Comparison of ENCODE assay signal across 17 cellular contexts in genomic region chr20:8851446-8851845, GRCh38.
DNase-seq lines count a peak whose midpoint lies in the region; ATAC-seq, FAIRE-seq and TF ChIP-seq lines count a peak whose summit lies in the region.
"Had no signal": no experiment of that assay in that cellular context is flagged by ENCODE, and none has a peak within 500 bp of the region (broad histone marks: within the 10 kb centered on the region; RNA-seq: fewer than 3 reads in every experiment).

No MANE protein-coding gene starts in this region.

- intact Hi-C loops in endothelial cell of umbilical vein (cut with micrococcal nuclease), result loop anchor here (5.0 to 10.0 kb wide), 2 partner anchors 216 to 323 kb away; partner anchors contain the start of gene PLCB4

- H3K27me3 ChIP-seq in SK-N-SH (ENCODE audit: insufficient read depth) (no peaks in the 10 kb centered on the region), endothelial cell of umbilical vein (ENCODE audit: control insufficient read depth in 2 of 2, insufficient read depth in 2 of 2, low read length in 2 of 2) (no peaks in the 10 kb centered on the region)
- H3K27me3 ChIP-seq: BLaER1 treated with 17β-estradiol and CSF1 and Interleukin-3, amounts not matched to agents 10 nM and 100 nM had no signal

- dilution Hi-C loops in endothelial cell of umbilical vein (cut with MboI; ENCODE audit: extremely low pct_ligation_motif_present, low sequenced_read_pairs), result no loop called here

- no peak for TF ChIP-seq RAD21 in SK-N-SH (IDR thresholded peaks at IDR 0.05; ENCODE audit: low read length)

- H3K79me2 ChIP-seq in SK-N-SH (ENCODE audit: insufficient read depth), result no peaks in the 10 kb centered on the region
- no peaks in the 10 kb centered on the region for H3K79me2 ChIP-seq in endothelial cell of umbilical vein (ENCODE audit: control insufficient read depth, insufficient read depth, low read length)

- BruUV-seq in endothelial cell of umbilical vein (replicated peaks; lab: Mats Ljungman, UMichigan), result no TSS peak

- peak; percentile 67 for FAIRE-seq in endothelial cell of umbilical vein (lab: Jason Lieb, UNC)
- FAIRE-seq: G401.6, GM12891, HTR-8/SVneo had no signal

- H3K4me1 ChIP-seq in SK-N-SH (ENCODE audit: control insufficient read depth in 1 of 2, insufficient read depth in 2 of 2, low read depth in 1 of 2, low read length in 1 of 2) (peaks cover 3 to 11% of the 10 kb centered on the region in 2 experiments), endothelial cell of umbilical vein (ENCODE audit: control insufficient read depth, extremely low read depth, insufficient read depth, low read length) (peaks cover 13% of the 10 kb centered on the region)

- ATAC-seq in SK-N-SH treated with all-trans-retinoic acid at 6 μM for 48 hours, result no peak
- ATAC-seq in HG02623 (IDR thresholded peaks at IDR 0.05; ENCODE audit: unreplicated experiment), result no peak
- ATAC-seq in HG03571 (IDR thresholded peaks at IDR 0.05; ENCODE audit: unreplicated experiment), result no peak
- ATAC-seq in GM18873 (IDR thresholded peaks at IDR 0.05; ENCODE audit: low FRiP score, unreplicated experiment), result no peak
- ATAC-seq: CD8-positive, alpha-beta T cell had no signal

- H3K9ac ChIP-seq in SK-N-SH (no peak overlapping the region), endothelial cell of umbilical vein (replicated peaks; ENCODE audit: extremely low read depth, insufficient read depth, low read length) (no peak overlapping the region)
- H3K9ac ChIP-seq: BLaER1 treated with 17β-estradiol and CSF1 and Interleukin-3, amounts not matched to agents 10 nM and 100 nM had no signal

- TF ChIP-seq CTCF in SK-N-SH (IDR thresholded peaks at IDR 0.05) (no peak), endothelial cell of umbilical vein (IDR thresholded peaks at IDR 0.05; ENCODE audit: extremely low read depth in 1 of 2, insufficient read depth in 1 of 2, low read depth in 1 of 2, low read length in 2 of 2) (no peak)

- H3K4me2 ChIP-seq in SK-N-SH (no peak overlapping the region), endothelial cell of umbilical vein (ENCODE audit: insufficient read depth, low read length) (no peak overlapping the region)
- H3K4me2 ChIP-seq: BLaER1 treated with 17β-estradiol and CSF1 and Interleukin-3, amounts not matched to agents 10 nM and 100 nM had no signal

- no peak overlapping the region for H2AFZ ChIP-seq in SK-N-SH (ENCODE audit: low read depth)
- no peak overlapping the region for H2AFZ ChIP-seq in endothelial cell of umbilical vein (ENCODE audit: low read depth, low read length)

- H3F3A ChIP-seq in SK-N-SH (replicated peaks; ENCODE audit: insufficient read depth), result no peaks in the 10 kb centered on the region

- no peaks in the 10 kb centered on the region for H3K9me2 ChIP-seq in SK-N-SH

- CTCF ChIA-PET in SK-N-SH (lab: Yijun Ruan, JAX) (no interaction called here), endothelial cell of umbilical vein (lab: Charles Lee) (interaction anchor here (0.7 to 1.0 kb wide), 2 partner anchors 9 to 76 kb away, joined by 3 read pairs; no protein-coding TSS in a partner anchor)

- H3K4me3 ChIP-seq in SK-N-SH (ENCODE audit: low read depth in 2 of 2, low read length in 1 of 2), result no peak overlapping the region
- H3K4me3 ChIP-seq in endothelial cell of umbilical vein (replicated peaks in 1 of 3; ENCODE audit: insufficient read depth in 1 of 3, low read depth in 1 of 3, low read length in 3 of 3), result no peak overlapping the region
- H3K4me3 ChIP-seq: BLaER1 treated with 17β-estradiol and CSF1 and Interleukin-3, amounts not matched to agents 10 nM and 100 nM had no signal

- H4K20me1 ChIP-seq in SK-N-SH (ENCODE audit: insufficient read depth) (no peaks in the 10 kb centered on the region), endothelial cell of umbilical vein (replicated peaks; ENCODE audit: control insufficient read depth, extremely low read depth, insufficient read depth, low read length) (no peaks in the 10 kb centered on the region)
- H4K20me1 ChIP-seq: BLaER1 treated with 17β-estradiol and CSF1 and Interleukin-3, amounts not matched to agents 10 nM and 100 nM had no signal

- DNase-seq in SK-N-SH (peak; percentile 5), LHCN-M2 (ENCODE audit: low read depth) (peak; percentile 87), endothelial cell of umbilical vein (ENCODE audit: low read depth, low spot score) (no peak)
- DNase-seq: 8988T; Calu3; CD8-positive, alpha-beta T cell; GOT3; H9; KG1 had no signal

- TF ChIP-seq POLR2A in endothelial cell of umbilical vein (IDR thresholded peaks at IDR 0.05; ENCODE audit: low read depth, low read length), result no peak

- POLR2A ChIA-PET in SK-N-SH (lab: Yijun Ruan, JAX), result no interaction called here
- POLR2A ChIA-PET in endothelial cell of umbilical vein (lab: Charles Lee), result no interaction called here

- no peaks in the 10 kb centered on the region for H3K36me3 ChIP-seq in SK-N-SH (replicated peaks in 1 of 2; ENCODE audit: control insufficient read depth in 1 of 2, insufficient read depth in 2 of 2, low read length in 1 of 2)
- H3K36me3 ChIP-seq in endothelial cell of umbilical vein (ENCODE audit: control insufficient read depth in 2 of 2, extremely low read depth in 1 of 2, insufficient read depth in 2 of 2, low read length in 2 of 2), result no peaks in the 10 kb centered on the region
- H3K36me3 ChIP-seq: BLaER1 treated with 17β-estradiol and CSF1 and Interleukin-3, amounts not matched to agents 10 nM and 100 nM had no signal

- H3K9me1 ChIP-seq in endothelial cell of umbilical vein (replicated peaks; ENCODE audit: control insufficient read depth, extremely low read depth, insufficient read depth, low read length), result no peaks in the 10 kb centered on the region

- no peak overlapping the region for H3K27ac ChIP-seq in SK-N-SH (ENCODE audit: low read depth in 2 of 2, low read length in 1 of 2)
- H3K27ac ChIP-seq in endothelial cell of umbilical vein (ENCODE audit: insufficient read depth, low read depth, low read length), result no peak overlapping the region
- H3K27ac ChIP-seq: BLaER1 treated with 17β-estradiol and CSF1 and Interleukin-3, amounts not matched to agents 10 nM and 100 nM had no signal

- H3K9me3 ChIP-seq in SK-N-SH, result no peaks in the 10 kb centered on the region
- H3K9me3 ChIP-seq in endothelial cell of umbilical vein (replicated peaks; ENCODE audit: control insufficient read depth, insufficient read depth, low read length), result no peaks in the 10 kb centered on the region

- TF ChIP-seq EP300 in SK-N-SH (IDR thresholded peaks at IDR 0.05; ENCODE audit: borderline replicate concordance in 1 of 2, low read depth in 1 of 2, low read length in 1 of 2), result no peak

- 95% methylated on average over 1 of the region's 1 CpG for WGBS in SK-N-SH (ENCODE audit: low lambda C conversion rate)

TF ChIP-seq in SK-N-SH, 30 proteins besides CTCF, POLR2A, EP300 and RAD21 (continues in another document):
- TF ChIP-seq CHD2 (IDR thresholded peaks at IDR 0.05; ENCODE audit: low read length, partially characterized antibody), result no peak
- no peak for TF ChIP-seq ELF1 (IDR thresholded peaks at IDR 0.05)
- no peak for TF ChIP-seq FOXM1 (IDR thresholded peaks at IDR 0.05; ENCODE audit: low read depth)
- TF ChIP-seq GABPA (IDR thresholded peaks at IDR 0.05; ENCODE audit: low read depth), result no peak
- no peak for TF ChIP-seq FOXJ3 (CRISPR knock-in tag; IDR thresholded peaks at IDR 0.05)
- no peak for TF ChIP-seq USF2 (IDR thresholded peaks at IDR 0.05; ENCODE audit: borderline replicate concordance, low read depth, low read length)
- TF ChIP-seq FOSL2 (IDR thresholded peaks at IDR 0.05; ENCODE audit: borderline replicate concordance, low read depth), result no peak

TF ChIP-seq in SK-N-SH treated with all-trans-retinoic acid at 6 μM for 48 hours, 23 proteins besides CTCF, POLR2A, EP300 and RAD21 (continues in another document):
- TF ChIP-seq ZFP30 (CRISPR knock-in tag; IDR thresholded peaks at IDR 0.05) (no peak), GLIS3 (CRISPR knock-in tag; IDR thresholded peaks at IDR 0.05) (no peak), RARB (CRISPR knock-in tag; IDR thresholded peaks at IDR 0.05) (no peak), PPARA (CRISPR knock-in tag; IDR thresholded peaks at IDR 0.05; ENCODE audit: borderline replicate concordance) (no peak), ZNF565 (CRISPR knock-in tag; conservative IDR thresholded peaks at IDR 0.05; ENCODE audit: low read depth) (no peak)
- TF ChIP-seq, protein P1, sequence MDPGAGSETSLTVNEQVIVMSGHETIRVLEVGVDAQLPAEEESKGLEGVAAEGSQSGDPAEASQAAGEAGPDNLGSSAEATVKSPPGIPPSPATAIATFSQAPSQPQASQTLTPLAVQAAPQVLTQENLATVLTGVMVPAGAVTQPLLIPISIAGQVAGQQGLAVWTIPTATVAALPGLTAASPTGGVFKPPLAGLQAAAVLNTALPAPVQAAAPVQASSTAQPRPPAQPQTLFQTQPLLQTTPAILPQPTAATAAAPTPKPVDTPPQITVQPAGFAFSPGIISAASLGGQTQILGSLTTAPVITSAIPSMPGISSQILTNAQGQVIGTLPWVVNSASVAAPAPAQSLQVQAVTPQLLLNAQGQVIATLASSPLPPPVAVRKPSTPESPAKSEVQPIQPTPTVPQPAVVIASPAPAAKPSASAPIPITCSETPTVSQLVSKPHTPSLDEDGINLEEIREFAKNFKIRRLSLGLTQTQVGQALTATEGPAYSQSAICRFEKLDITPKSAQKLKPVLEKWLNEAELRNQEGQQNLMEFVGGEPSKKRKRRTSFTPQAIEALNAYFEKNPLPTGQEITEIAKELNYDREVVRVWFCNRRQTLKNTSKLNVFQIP (CRISPR knock-in tag; IDR thresholded peaks at IDR 0.05; ENCODE audit: borderline replicate concordance, low read depth), result no peak

TF ChIP-seq in endothelial cell of umbilical vein, 7 proteins besides CTCF, POLR2A, EP300 and RAD21:
- TF ChIP-seq EZH2 (IDR thresholded peaks at IDR 0.05; ENCODE audit: borderline replicate concordance, low read depth, low read length, severe bottlenecking), result no peak
- TF ChIP-seq MYC (IDR thresholded peaks at IDR 0.05; ENCODE audit: low read depth, low read length), result no peak
- no peak for TF ChIP-seq JUN (IDR thresholded peaks at IDR 0.05; ENCODE audit: borderline replicate concordance, insufficient read depth, insufficient read length, low read depth)
- TF ChIP-seq FOS (IDR thresholded peaks at IDR 0.05; ENCODE audit: borderline replicate concordance, insufficient read depth, low read length), result no peak
